8 cellular contexts compared by ENCODE assay signal in genomic region chr13:30307966-30308290, GRCh38. TPM values are rescaled to one million over a fixed set of nuclear protein-coding genes. Genes with fewer than 3 reads are reported as not detected.
A peak's percentile ranks its signal among the peaks of the same experiment; 100 is the strongest.
DNase-seq lines count a peak whose midpoint lies in the region; ATAC-seq and TF ChIP-seq lines count a peak whose summit lies in the region.

No MANE protein-coding gene starts in this region.

- H3K27ac ChIP-seq in KMS-11, result no peak overlapping the region

- POLR2A ChIA-PET in naive thymus-derived CD8-positive, alpha-beta T cell (lab: Charles Lee), result interaction anchor here (0.6 to 2.2 kb wide), 6 partner anchors 9 to 160 kb away, joined by 3 to 8 read pairs (median 4); partner anchors contain the start of gene HMGB1

- no peaks in the 10 kb centered on the region for H3K27me3 Mint-ChIP-seq in chondrocyte (ENCODE audit: low read depth)
- no peaks in the 10 kb centered on the region for H3K27me3 Mint-ChIP-seq in naive thymus-derived CD8-positive, alpha-beta T cell

- no peak overlapping the region for H3K27ac Mint-ChIP-seq in chondrocyte (ENCODE audit: unreplicated experiment)
- peak overlapping the region in 3 of 10 donors; percentile 30 to 59 (median 33) for H3K27ac Mint-ChIP-seq in naive thymus-derived CD8-positive, alpha-beta T cell

- no peaks in the 10 kb centered on the region for H3K36me3 Mint-ChIP-seq in chondrocyte (ENCODE audit: low read depth)
- H3K36me3 Mint-ChIP-seq in naive thymus-derived CD8-positive, alpha-beta T cell, result no peaks in the 10 kb centered on the region

- DNase-seq in AG10803 (ENCODE audit: low read depth) (no peak), chondrocyte (ENCODE audit: low spot score) (no peak), kidney tubule cell (ENCODE audit: low spot score) (no peak), AG08396 (ENCODE audit: low spot score) (no peak), activated gamma-delta T cell treated with Interleukin-2 at 50 U/mL for 16 hours (no peak)
- DNase-seq in naive thymus-derived CD8-positive, alpha-beta T cell, result no peak

- H3K4me1 ChIP-seq in KMS-11 (ENCODE audit: low read depth, poor library complexity, severe bottlenecking), result peaks cover 21% of the 10 kb centered on the region

- H3K4me2 ChIP-seq in KMS-11, result peak overlapping the region; percentile 63

- no peaks in the 10 kb centered on the region for H3K36me3 ChIP-seq in KMS-11 (ENCODE audit: insufficient read depth)

- no peaks in the 10 kb centered on the region for H4K20me1 ChIP-seq in KMS-11 (ENCODE audit: insufficient read depth)

- H3K4me3 Mint-ChIP-seq in chondrocyte (ENCODE audit: unreplicated experiment), result peak overlapping the region; percentile 83
- H3K4me3 Mint-ChIP-seq in naive thymus-derived CD8-positive, alpha-beta T cell, result peak overlapping the region; percentile 80 to 95 (median 90)

- peak overlapping the region; percentile 75 for H2AFZ ChIP-seq in KMS-11 (ENCODE audit: low read depth)

- peaks cover 12% of the 10 kb centered on the region; the same call in 1 of the 2 replicates for H3K79me2 ChIP-seq in KMS-11 (ENCODE audit: insufficient read depth, low read depth)

- no peaks in the 10 kb centered on the region for H3K27me3 ChIP-seq in KMS-11 (ENCODE audit: insufficient read depth, low read depth)

- ATAC-seq in naive thymus-derived CD8-positive, alpha-beta T cell, result no peak
- no peak for ATAC-seq in HG03439 (IDR thresholded peaks at IDR 0.05; ENCODE audit: unreplicated experiment)

- H3K4me1 Mint-ChIP-seq in chondrocyte (ENCODE audit: low read depth), result peaks cover 43% of the 10 kb centered on the region
- H3K4me1 Mint-ChIP-seq in naive thymus-derived CD8-positive, alpha-beta T cell, result peaks cover under 1 to 42% (median 9%) of the 10 kb centered on the region in 4 donors

- TF ChIP-seq CTCF in AG10803 (conservative IDR thresholded peaks at IDR 0.05; ENCODE audit: low read length), result no peak
- no peak for TF ChIP-seq CTCF in KMS-11 (conservative IDR thresholded peaks at IDR 0.05; ENCODE audit: low read depth, low read length)
- no peak for TF ChIP-seq CTCF in chondrocyte (IDR thresholded peaks at IDR 0.05)

- peak overlapping the region; percentile 82; the same call in 1 of the 2 replicates for H3K9ac ChIP-seq in KMS-11

- peak overlapping the region; percentile 84 for H3K4me3 ChIP-seq in AG10803 (ENCODE audit: low read length)
- no peak overlapping the region for H3K4me3 ChIP-seq in KMS-11 (IDR thresholded peaks at IDR 0.05; ENCODE audit: insufficient read depth, low read depth, low read length)

- no peaks in the 10 kb centered on the region for H3K9me3 Mint-ChIP-seq in chondrocyte (ENCODE audit: low read depth)
- no peaks in the 10 kb centered on the region for H3K9me3 Mint-ChIP-seq in naive thymus-derived CD8-positive, alpha-beta T cell

RNA-seq across cellular contexts. Expression of gene KATNAL1, which starts 0.6 kb away (rescaled TPM):
- 35.8 to 36.2 TPM (median 36.0 TPM) in 3 replicates for total RNA-seq in chondrocyte
- 1 to 10 TPM; 1.5 to 1.7 TPM for total RNA-seq in naive thymus-derived CD8-positive, alpha-beta T cell
- polyA plus RNA-seq in naive thymus-derived CD8-positive, alpha-beta T cell, result under 1 TPM; 0.25 to 0.95 (median 0.61) TPM

Comparison
In these comparisons a context has a peak if more than half of its experiments do, and no peak if none do; other contexts are left out.
1. RNA of gene KATNAL1, which starts 0.6 kb away (total RNA-seq): 35.8 to 36.2 TPM in chondrocyte; 1.5 to 1.7 TPM in naive thymus-derived CD8-positive, alpha-beta T cell; every median in the first group is over 10 times any median in the second.